Comparison of ENCODE assay signal across 1 cellular context in genomic region chr1:12143631-12144155, GRCh38.
TF ChIP-seq lines count a peak whose summit lies in the region.

No MANE protein-coding gene starts in this region.

TF ChIP-seq in SK-N-SH, 30 proteins besides CTCF, POLR2A, EP300 and RAD21 (continued from another document):
- no peak for TF ChIP-seq REST (IDR thresholded peaks at IDR 0.05; ENCODE audit: low read depth, low read length)
- TF ChIP-seq EZH2phosphoT487 (IDR thresholded peaks at IDR 0.05; ENCODE audit: borderline replicate concordance, low read depth) = no peak
- TF ChIP-seq MEF2A (IDR thresholded peaks at IDR 0.05; ENCODE audit: borderline replicate concordance, low read depth) = no peak
- no peak for TF ChIP-seq FOSL2 (IDR thresholded peaks at IDR 0.05; ENCODE audit: borderline replicate concordance, low read depth)
- TF ChIP-seq ELF1 (IDR thresholded peaks at IDR 0.05) = no peak
- no peak for TF ChIP-seq RCOR1 (IDR thresholded peaks at IDR 0.05; ENCODE audit: low read length)
- no peak for TF ChIP-seq POLR2AphosphoS5 (IDR thresholded peaks at IDR 0.05; ENCODE audit: low read depth, low read length)
- no peak for TF ChIP-seq YY1 (IDR thresholded peaks at IDR 0.05; ENCODE audit: low read depth)
